ENCODE assay signal across 8 cellular contexts in genomic region chr21:15729674-15730483, GRCh38. TPM values are rescaled to one million over a fixed set of nuclear protein-coding genes. Genes with fewer than 3 reads are reported as not detected.
A peak's percentile ranks its signal among the peaks of the same experiment; 100 is the strongest.
DNase-seq lines count a peak whose midpoint lies in the region; ATAC-seq and TF ChIP-seq lines count a peak whose summit lies in the region.

A gene with protein sequence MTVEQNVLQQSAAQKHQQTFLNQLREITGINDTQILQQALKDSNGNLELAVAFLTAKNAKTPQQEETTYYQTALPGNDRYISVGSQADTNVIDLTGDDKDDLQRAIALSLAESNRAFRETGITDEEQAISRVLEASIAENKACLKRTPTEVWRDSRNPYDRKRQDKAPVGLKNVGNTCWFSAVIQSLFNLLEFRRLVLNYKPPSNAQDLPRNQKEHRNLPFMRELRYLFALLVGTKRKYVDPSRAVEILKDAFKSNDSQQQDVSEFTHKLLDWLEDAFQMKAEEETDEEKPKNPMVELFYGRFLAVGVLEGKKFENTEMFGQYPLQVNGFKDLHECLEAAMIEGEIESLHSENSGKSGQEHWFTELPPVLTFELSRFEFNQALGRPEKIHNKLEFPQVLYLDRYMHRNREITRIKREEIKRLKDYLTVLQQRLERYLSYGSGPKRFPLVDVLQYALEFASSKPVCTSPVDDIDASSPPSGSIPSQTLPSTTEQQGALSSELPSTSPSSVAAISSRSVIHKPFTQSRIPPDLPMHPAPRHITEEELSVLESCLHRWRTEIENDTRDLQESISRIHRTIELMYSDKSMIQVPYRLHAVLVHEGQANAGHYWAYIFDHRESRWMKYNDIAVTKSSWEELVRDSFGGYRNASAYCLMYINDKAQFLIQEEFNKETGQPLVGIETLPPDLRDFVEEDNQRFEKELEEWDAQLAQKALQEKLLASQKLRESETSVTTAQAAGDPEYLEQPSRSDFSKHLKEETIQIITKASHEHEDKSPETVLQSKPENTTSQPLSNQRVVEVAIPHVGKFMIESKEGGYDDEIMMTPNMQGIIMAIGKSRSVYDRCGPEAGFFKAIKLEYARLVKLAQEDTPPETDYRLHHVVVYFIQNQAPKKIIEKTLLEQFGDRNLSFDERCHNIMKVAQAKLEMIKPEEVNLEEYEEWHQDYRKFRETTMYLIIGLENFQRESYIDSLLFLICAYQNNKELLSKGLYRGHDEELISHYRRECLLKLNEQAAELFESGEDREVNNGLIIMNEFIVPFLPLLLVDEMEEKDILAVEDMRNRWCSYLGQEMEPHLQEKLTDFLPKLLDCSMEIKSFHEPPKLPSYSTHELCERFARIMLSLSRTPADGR (plus strand): TSS chr21:15729982. CDS start chr21:15730394, 412 bp downstream.

- ATAC-seq in GM21723 (IDR thresholded peaks at IDR 0.05; ENCODE audit: unreplicated experiment), result peak; percentile 72
- peak; percentile 81 for ATAC-seq in activated T-helper 17 cell treated with anti-CD3 and anti-CD28 coated beads, Interleukin-2, amount 50 U/mL, for 72 hours (replicated peaks)
- ATAC-seq in natural killer cell treated with Interleukin-12 subunit alpha and Interleukin-12 subunit beta and Interleukin-15 and Interleukin-18, amount 100 ng/mL, for 72 hours, result peak; percentile 94 to 95
- peak; percentile 90 for ATAC-seq in stimulated activated naive CD8-positive, alpha-beta T cell treated with anti-CD3 and anti-CD28 coated beads, Interleukin-15, Interleukin-2, amounts not matched to agents 100 U/mL and 50 U/mL, for 24 hours

- no peak within 1 kb of the TSS for H3K4me3 ChIP-seq in KMS-11 (IDR thresholded peaks at IDR 0.05; ENCODE audit: insufficient read depth, low read depth, low read length)

- no peaks in the 10 kb centered on the region for H3K27me3 ChIP-seq in KMS-11 (ENCODE audit: insufficient read depth, low read depth)

- peak within 1 kb of the TSS; percentile 74 for H3K9ac ChIP-seq in KMS-11

- H4K20me1 ChIP-seq in KMS-11 (ENCODE audit: insufficient read depth), result peaks cover 5% of the 10 kb centered on the region

- peak within 1 kb of the TSS; percentile 93 for H3K4me3 Mint-ChIP-seq in activated T-helper 17 cell treated with anti-CD3 and anti-CD28 coated beads, Interleukin-2, amount 50 U/mL, for 72 hours
- peak within 1 kb of the TSS; percentile 98 for H3K4me3 Mint-ChIP-seq in natural killer cell treated with Interleukin-12 subunit alpha and Interleukin-12 subunit beta and Interleukin-15 and Interleukin-18, amount 100 ng/mL, for 72 hours

- peak within 1 kb of the TSS; percentile 79 for H2AFZ ChIP-seq in KMS-11 (ENCODE audit: low read depth)

- peak within 1 kb of the TSS; percentile 92 for H3K27ac Mint-ChIP-seq in activated T-helper 17 cell treated with anti-CD3 and anti-CD28 coated beads, Interleukin-2, amount 50 U/mL, for 72 hours
- H3K27ac Mint-ChIP-seq in natural killer cell treated with Interleukin-12 subunit alpha and Interleukin-12 subunit beta and Interleukin-15 and Interleukin-18, amount 100 ng/mL, for 72 hours, result peak within 1 kb of the TSS; percentile 86 to 87

- DNase-seq in DMS79 treated with DMSO at 0.1 percent for 48 hours (lab: John Stamatoyannopoulos, UW) (peak; percentile 47), RPMI8226 (peak; percentile 95), fibroblast of peridontal ligament (ENCODE audit: extremely low read depth) (peak; percentile 54)
- peak; percentile 90 for DNase-seq in natural killer cell treated with Interleukin-12 subunit alpha and Interleukin-12 subunit beta and Interleukin-15 and Interleukin-18, amount 100 ng/mL, for 72 hours (ENCODE audit: low spot score)
- peak; percentile 86 for DNase-seq in stimulated activated naive CD8-positive, alpha-beta T cell treated with anti-CD3 and anti-CD28 coated beads, Interleukin-15, Interleukin-2, amounts not matched to agents 100 U/mL and 50 U/mL, for 24 hours

- peak within 1 kb of the TSS; percentile 69 for H3K27ac ChIP-seq in KMS-11

- peak within 1 kb of the TSS; percentile 96 for H3K4me2 ChIP-seq in KMS-11

- no peak for TF ChIP-seq CTCF in KMS-11 (conservative IDR thresholded peaks at IDR 0.05; ENCODE audit: low read depth, low read length)

- H3K27me3 Mint-ChIP-seq in activated T-helper 17 cell treated with anti-CD3 and anti-CD28 coated beads, Interleukin-2, amount 50 U/mL, for 72 hours, result no peaks in the 10 kb centered on the region
- H3K27me3 Mint-ChIP-seq in natural killer cell treated with Interleukin-12 subunit alpha and Interleukin-12 subunit beta and Interleukin-15 and Interleukin-18, amount 100 ng/mL, for 72 hours, result peaks cover 3 to 7% of the 10 kb centered on the region in 2 donors

- no peaks in the 10 kb centered on the region for H3K9me3 Mint-ChIP-seq in activated T-helper 17 cell treated with anti-CD3 and anti-CD28 coated beads, Interleukin-2, amount 50 U/mL, for 72 hours
- no peaks in the 10 kb centered on the region for H3K9me3 Mint-ChIP-seq in natural killer cell treated with Interleukin-12 subunit alpha and Interleukin-12 subunit beta and Interleukin-15 and Interleukin-18, amount 100 ng/mL, for 72 hours

- peaks cover 6% of the 10 kb centered on the region for H3K4me1 Mint-ChIP-seq in activated T-helper 17 cell treated with anti-CD3 and anti-CD28 coated beads, Interleukin-2, amount 50 U/mL, for 72 hours
- peaks cover 20 to 30% of the 10 kb centered on the region in 2 donors for H3K4me1 Mint-ChIP-seq in natural killer cell treated with Interleukin-12 subunit alpha and Interleukin-12 subunit beta and Interleukin-15 and Interleukin-18, amount 100 ng/mL, for 72 hours (ENCODE audit: low read depth in 2 of 2)

- H3K79me2 ChIP-seq in KMS-11 (ENCODE audit: insufficient read depth, low read depth), result peaks cover 43% of the 10 kb centered on the region

- peaks cover 7% of the 10 kb centered on the region for H3K36me3 Mint-ChIP-seq in activated T-helper 17 cell treated with anti-CD3 and anti-CD28 coated beads, Interleukin-2, amount 50 U/mL, for 72 hours (ENCODE audit: low read depth)
- H3K36me3 Mint-ChIP-seq in natural killer cell treated with Interleukin-12 subunit alpha and Interleukin-12 subunit beta and Interleukin-15 and Interleukin-18, amount 100 ng/mL, for 72 hours, result no peaks in the 10 kb centered on the region

- H3K4me1 ChIP-seq in KMS-11 (ENCODE audit: low read depth, poor library complexity, severe bottlenecking), result peaks cover 32% of the 10 kb centered on the region

- H3K36me3 ChIP-seq in KMS-11 (ENCODE audit: insufficient read depth), result no peaks in the 10 kb centered on the region

RNA-seq across cellular contexts. Expression of the gene that starts here (rescaled TPM):
- total RNA-seq in activated T-helper 17 cell treated with anti-CD3 and anti-CD28 coated beads, Interleukin-2, amount 50 U/mL, for 72 hours, result 10 to 100 TPM; 21.3 to 35.3 TPM
- total RNA-seq in natural killer cell treated with Interleukin-12 subunit alpha and Interleukin-12 subunit beta and Interleukin-15 and Interleukin-18, amount 100 ng/mL, for 72 hours, result 10 to 100 TPM; 35.6 to 39.7 TPM
